ENCODE assay signal across 16 cellular contexts in the genomic region with DNA sequence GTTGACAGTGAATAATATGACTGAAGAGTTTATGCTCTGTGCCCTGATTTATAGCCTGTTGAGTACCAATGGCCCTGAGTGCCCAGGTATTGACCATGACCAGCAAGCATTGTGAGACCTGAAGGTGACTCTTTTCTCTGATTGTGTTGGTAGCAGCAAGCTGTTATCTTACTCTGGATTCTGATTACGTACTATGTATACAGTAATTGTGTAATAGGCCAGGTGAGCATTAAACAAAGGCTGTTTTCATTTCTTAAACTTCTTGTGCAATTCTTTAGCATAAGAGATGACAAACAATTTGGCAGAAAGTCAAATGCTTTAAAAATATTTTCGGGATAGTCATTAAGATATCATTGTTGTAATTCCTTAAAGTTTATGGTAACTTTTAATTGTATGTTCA.
"Had no signal": no experiment of that assay in that cellular context is flagged by ENCODE, and none has a peak within 500 bp of the region (broad histone marks: within the 10 kb centered on the region; RNA-seq: fewer than 3 reads in every experiment).

No MANE protein-coding gene starts in this region.

- H3K36me3 ChIP-seq: right lobe of liver, spleen, upper lobe of right lung had no signal

- DNase-seq: activated B cell treated with CpG ODN at 0.5 μM for 24 hours; activated CD4-positive, alpha-beta T cell treated with anti-CD3 and anti-CD28 coated beads, Interleukin-2, amount 10 ng/mL, durations not matched to agents 24 days and 14 days; activated CD8-positive, alpha-beta memory T cell treated with anti-CD3 and anti-CD28 coated beads for 24 hours; activated naive CD4-positive, alpha-beta T cell treated with Interleukin-2 at 50 U/mL for 16 hours; central memory CD4-positive, alpha-beta T cell; effector CD8-positive, alpha-beta T cell; psoas muscle; right lobe of liver; spleen; stimulated activated naive CD8-positive, alpha-beta T cell treated with anti-CD3 and anti-CD28 coated beads, Interleukin-15, Interleukin-2, amounts not matched to agents 100 U/mL and 50 U/mL, for 24 hours; T-helper 1 cell; upper lobe of right lung had no signal

- H3K4me1 Mint-ChIP-seq: activated B cell treated with CpG ODN at 0.5 μM for 24 hours; activated CD4-positive, alpha-beta T cell treated with anti-CD3 and anti-CD28 coated beads, Interleukin-2, amount 10 ng/mL, durations not matched to agents 24 days and 14 days; memory B cell; nephron had no signal

- H3K27ac Mint-ChIP-seq: activated B cell treated with CpG ODN at 0.5 μM for 24 hours; activated CD4-positive, alpha-beta T cell treated with anti-CD3 and anti-CD28 coated beads, Interleukin-2, amount 10 ng/mL, durations not matched to agents 24 days and 14 days; memory B cell; nephron had no signal

- FAIRE-seq: astrocyte had no signal

- H3K27ac ChIP-seq: coronary artery, psoas muscle, right lobe of liver, spleen, upper lobe of right lung had no signal

- ATAC-seq: psoas muscle; stimulated activated naive CD8-positive, alpha-beta T cell treated with anti-CD3 and anti-CD28 coated beads, Interleukin-15, Interleukin-2, amounts not matched to agents 100 U/mL and 50 U/mL, for 24 hours; upper lobe of right lung had no signal

- H3K4me3 Mint-ChIP-seq: activated B cell treated with CpG ODN at 0.5 μM for 24 hours; activated CD4-positive, alpha-beta T cell treated with anti-CD3 and anti-CD28 coated beads, Interleukin-2, amount 10 ng/mL, durations not matched to agents 24 days and 14 days; memory B cell; nephron had no signal

- H3K36me3 Mint-ChIP-seq: memory B cell had no signal

- H3K4me3 ChIP-seq: coronary artery, psoas muscle, right lobe of liver, spleen, upper lobe of right lung had no signal

- H3K9me3 Mint-ChIP-seq: activated CD4-positive, alpha-beta T cell treated with anti-CD3 and anti-CD28 coated beads, Interleukin-2, amount 10 ng/mL, durations not matched to agents 24 days and 14 days; nephron had no signal

- H3K27me3 ChIP-seq: right lobe of liver, spleen, upper lobe of right lung had no signal

- H3K4me1 ChIP-seq: psoas muscle, right lobe of liver, spleen, upper lobe of right lung had no signal

- H3K27me3 Mint-ChIP-seq: activated B cell treated with CpG ODN at 0.5 μM for 24 hours, memory B cell had no signal

- H3K9me3 ChIP-seq: psoas muscle, right lobe of liver, spleen, upper lobe of right lung had no signal
